8 cellular contexts compared by ENCODE assay signal in the genomic region with DNA sequence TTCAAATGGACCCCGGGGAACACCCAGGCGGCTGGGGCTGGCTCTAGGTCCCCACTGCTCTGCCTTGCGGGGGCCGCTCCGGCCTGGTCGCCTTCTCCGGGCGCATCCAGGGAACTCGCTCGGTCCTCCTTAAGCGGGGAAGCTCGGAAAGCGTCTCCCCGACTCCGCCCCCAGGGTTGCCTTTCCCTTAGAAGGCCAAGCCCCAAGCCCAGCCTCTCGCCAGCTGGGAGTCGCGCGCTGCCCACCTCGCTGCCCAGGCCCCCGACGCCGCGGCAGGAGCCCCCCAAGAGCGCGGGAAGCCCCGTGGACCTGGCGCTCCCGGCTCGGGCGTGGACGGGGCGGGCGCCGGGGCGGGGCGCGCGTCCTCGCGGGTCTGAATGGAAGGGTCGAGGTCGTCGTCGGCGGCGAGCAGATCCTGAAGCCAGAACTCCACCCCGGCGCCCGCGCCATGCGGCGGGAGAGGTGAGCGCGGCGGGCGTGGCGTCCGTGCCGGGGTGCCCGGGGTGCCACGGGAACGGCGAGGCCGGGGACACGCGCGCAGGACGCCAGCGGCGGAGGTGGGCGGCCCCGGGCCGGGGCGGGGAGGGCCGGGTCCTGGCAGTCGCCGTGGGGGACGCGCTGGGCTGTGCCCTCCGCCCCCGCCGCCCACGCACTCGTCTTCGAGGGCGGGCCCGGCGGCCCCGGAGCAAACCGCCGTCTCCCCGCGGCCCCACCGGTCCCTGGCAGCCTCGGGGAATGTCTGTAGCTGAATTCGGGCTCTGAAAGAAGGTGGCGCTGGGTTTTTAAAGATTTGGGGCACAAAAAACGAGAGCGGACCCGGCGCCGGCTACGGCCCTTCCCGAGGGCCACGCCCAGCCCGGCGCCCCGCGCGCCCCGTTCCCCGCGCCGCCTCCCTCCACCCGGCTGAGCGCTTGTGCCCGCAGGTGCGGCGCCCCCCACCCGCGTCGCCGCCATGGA. TPM values are rescaled to one million over a fixed set of nuclear protein-coding genes. Genes with fewer than 3 reads are reported as not detected.
DNase-seq lines count a peak whose midpoint lies in the region; ATAC-seq and TF ChIP-seq lines count a peak whose summit lies in the region.

A gene with protein sequence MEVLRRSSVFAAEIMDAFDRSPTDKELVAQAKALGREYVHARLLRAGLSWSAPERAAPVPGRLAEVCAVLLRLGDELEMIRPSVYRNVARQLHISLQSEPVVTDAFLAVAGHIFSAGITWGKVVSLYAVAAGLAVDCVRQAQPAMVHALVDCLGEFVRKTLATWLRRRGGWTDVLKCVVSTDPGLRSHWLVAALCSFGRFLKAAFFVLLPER (plus strand): TSS at position 214 of the 957 bp plus-strand sequence. CDS start 739 bp downstream, at position 953.

- peaks cover 3 to 4% of the 10 kb centered on the region in 2 donors for H3K36me3 ChIP-seq in ascending aorta

- in situ Hi-C loops in KBM-7 (cut with MboI; ENCODE audit: low pct_unique_long_range_greater_than_20kb, low sequenced_read_pairs), result no loop called here

- TF ChIP-seq CTCF in ascending aorta (IDR thresholded peaks at IDR 0.05), result no peak

- H3K27ac ChIP-seq in ascending aorta, result peak within 1 kb of the TSS in 1 of 2 donors; percentile 64
- no peak within 1 kb of the TSS for H3K27ac ChIP-seq in right cardiac atrium (ENCODE audit: low read length)

- peak; percentile 83 for DNase-seq in EH (ENCODE audit: low read depth)
- peak; percentile 39 for DNase-seq in NCI-H1105 treated with DMSO at 0.1 percent for 48 hours (lab: John Stamatoyannopoulos, UW)
- DNase-seq in ascending aorta (ENCODE audit: low spot score in 2 of 2), result no peak
- peak; percentile 77 to 85 (median 85) for DNase-seq in right cardiac atrium
- DNase-seq in pons (ENCODE audit: low spot score), result peak; percentile 84
- no peak for DNase-seq in RPMI8226
- no peak for DNase-seq in KBM-7

- intact Hi-C loops in ascending aorta (cut with DNase I) (loop anchor here (2.0 kb wide), 1 partner anchor 50 kb away; a partner anchor contains a TSS), right cardiac atrium (cut with DNase I) (no loop called here)

- peaks cover 10 to 19% of the 10 kb centered on the region in 2 donors for H3K9me3 ChIP-seq in ascending aorta
- H3K9me3 ChIP-seq in right cardiac atrium (ENCODE audit: control insufficient read depth, low read length), result no peaks in the 10 kb centered on the region

- peaks cover 8 to 16% of the 10 kb centered on the region in 2 donors for H3K4me1 ChIP-seq in ascending aorta
- no peaks in the 10 kb centered on the region for H3K4me1 ChIP-seq in right cardiac atrium (ENCODE audit: control insufficient read depth, insufficient read depth, low read length)

- H3K4me3 ChIP-seq in ascending aorta (peak within 1 kb of the TSS; percentile 62 to 82), right cardiac atrium (ENCODE audit: low read length) (peak within 1 kb of the TSS; percentile 50)

- H3K27me3 ChIP-seq in ascending aorta, result no peaks in the 10 kb centered on the region
- no peaks in the 10 kb centered on the region for H3K27me3 ChIP-seq in right cardiac atrium (ENCODE audit: control insufficient read depth, insufficient read depth)

- ATAC-seq in right cardiac atrium, result peak; percentile 45 to 55
- ATAC-seq in HG03097 (IDR thresholded peaks at IDR 0.05; ENCODE audit: low FRiP score, unreplicated experiment), result no peak

- WGBS in right cardiac atrium, result 1% methylated on average over 124 of the region's 124 CpGs

RNA-seq across cellular contexts. Expression of the gene that starts here (rescaled TPM):
- total RNA-seq in ascending aorta (35.4 TPM), right cardiac atrium (10 to 100 TPM in 1 of 4 donors, 1 to 10 TPM in 3; 2.8 to 15.0 (median 3.9) TPM)
- 3.5 TPM for polyA plus RNA-seq in right cardiac atrium

Comparison
In these comparisons a context has a peak if more than half of its experiments do, and no peak if none do; other contexts are left out.
1. DNase-seq: peak in EH (single experiment), NCI-H1105 treated with DMSO at 0.1 percent for 48 hours (single experiment), right cardiac atrium (3 of 3) and pons (single experiment); none in ascending aorta (0 of 2), RPMI8226 (single experiment) and KBM-7 (single experiment).